34 cellular contexts compared by ENCODE assay signal in genomic region chr13:58024103-58024502, GRCh38.
"Had no signal": no experiment of that assay in that cellular context is flagged by ENCODE, and none has a peak within 500 bp of the region (broad histone marks: within the 10 kb centered on the region; RNA-seq: fewer than 3 reads in every experiment).

No MANE protein-coding gene starts in this region.

- H3K27ac ChIP-seq: KMS-11 had no signal

- DNase-seq: Karpas-422, Kasumi-1, MG63, MM.1S, MV-4-11, NCI-H1048, NCI-H1092, NCI-H1092 treated with DMSO at 0.1 percent for 48 hours, NCI-H1105, NCI-H1105 treated with DMSO at 0.1 percent for 48 hours, NCI-H1417, NCI-H1417 treated with DMSO at 0.1 percent for 48 hours, NCI-H1436, NCI-H1436 treated with DMSO at 0.1 percent for 48 hours, NCI-H146, NCI-H1694, NCI-H1694 treated with DMSO at 0.1 percent for 48 hours, NCI-H187, NCI-H187 treated with DMSO at 0.1 percent for 48 hours, NCI-H1930, NCI-H2029, NCI-H2029 treated with DMSO at 0.1 percent for 48 hours, NCI-H2081, NCI-H2081 treated with DMSO at 0.1 percent for 48 hours, NCI-H2107, NCI-H2171, NCI-H2171 treated with DMSO at 0.1 percent for 48 hours, NCI-H2227 treated with DMSO at 0.1 percent for 48 hours, NCI-H226, NCI-H345, NCI-H446, NCI-H446 treated with DMSO at 0.1 percent for 48 hours, NCI-H510A had no signal

- H3K36me3 ChIP-seq: MG63 had no signal

- H3K4me3 ChIP-seq: MG63 had no signal

- H3K9ac ChIP-seq: KMS-11 had no signal

- H3K27me3 ChIP-seq: MG63 had no signal

- H3K9me3 ChIP-seq: MG63 had no signal
